In the genomic region with DNA sequence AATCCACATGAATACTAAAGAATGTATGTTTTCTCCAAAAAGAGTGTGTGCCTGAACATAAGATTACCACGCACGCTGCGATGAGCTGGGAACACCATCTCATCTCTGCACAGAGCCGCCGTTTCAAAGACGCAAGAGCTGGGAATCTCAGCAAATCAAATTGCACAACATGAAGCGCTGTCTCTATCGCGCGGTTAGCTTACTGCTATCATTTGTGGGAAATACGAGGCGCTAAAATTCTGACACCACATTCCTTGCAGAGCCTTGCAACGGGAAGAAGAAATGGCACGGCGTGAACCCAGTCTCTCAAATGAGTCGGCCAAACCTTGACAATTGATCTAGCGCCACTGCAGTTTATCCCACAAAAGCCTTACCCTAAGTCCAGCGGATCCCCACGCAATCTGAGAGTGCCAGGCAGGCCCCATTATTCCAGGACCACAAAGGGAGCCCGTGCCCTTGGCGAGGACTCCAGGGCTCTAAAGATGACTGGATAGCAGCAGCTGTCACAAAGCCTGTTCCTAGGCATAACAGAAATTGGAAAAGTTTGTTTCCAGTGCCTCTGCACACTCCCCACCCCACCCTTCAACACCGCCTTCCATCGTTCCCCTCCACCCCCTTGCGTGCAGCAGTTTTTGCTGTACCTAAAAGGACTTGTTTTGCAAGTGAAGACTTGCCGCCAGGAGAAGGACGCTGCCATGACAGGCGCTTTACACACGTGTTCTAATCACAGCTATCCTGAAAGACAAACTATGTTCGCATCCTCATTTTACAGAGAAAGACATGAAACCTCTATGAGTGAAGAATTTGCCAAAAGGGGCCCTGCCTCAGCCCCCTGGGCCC, we compare ENCODE assay signal across 1 cellular context.
TF ChIP-seq lines count a peak whose summit lies in the region.

No MANE protein-coding gene starts in this region.

TF ChIP-seq in K562, 482 proteins besides CTCF, POLR2A, EP300 and RAD21:
- no peak for TF ChIP-seq ZNF655 (CRISPR knock-in tag; IDR thresholded peaks at IDR 0.05)
- TF ChIP-seq DLX4 (CRISPR knock-in tag; IDR thresholded peaks at IDR 0.05), result no peak
- no peak for TF ChIP-seq SMAD3 (CRISPR knock-in tag; conservative IDR thresholded peaks at IDR 0.05)
- 0 out of 2 replicates have a peak, but pooled peaks have one; percentile 17 for TF ChIP-seq CEBPB (tag; IDR thresholded peaks at IDR 0.05)
- TF ChIP-seq NFE2L1 (tag; IDR thresholded peaks at IDR 0.05; ENCODE audit: borderline replicate concordance, low read depth), result no peak
- no peak for TF ChIP-seq DNMT1 (IDR thresholded peaks at IDR 0.05)
- TF ChIP-seq HEY1 (CRISPR knock-in tag; IDR thresholded peaks at IDR 0.05; ENCODE audit: borderline replicate concordance), result no peak
- TF ChIP-seq ZNF146 (CRISPR knock-in tag; IDR thresholded peaks at IDR 0.05; ENCODE audit: unreplicated experiment), result no peak
